Comparison of ENCODE assay signal across 8 cellular contexts in genomic region chr12:27779837-27780611, GRCh38. TPM values are rescaled to one million over a fixed set of nuclear protein-coding genes. Genes with fewer than 3 reads are reported as not detected.
DNase-seq lines count a peak whose midpoint lies in the region; ATAC-seq and TF ChIP-seq lines count a peak whose summit lies in the region.

A gene with protein sequence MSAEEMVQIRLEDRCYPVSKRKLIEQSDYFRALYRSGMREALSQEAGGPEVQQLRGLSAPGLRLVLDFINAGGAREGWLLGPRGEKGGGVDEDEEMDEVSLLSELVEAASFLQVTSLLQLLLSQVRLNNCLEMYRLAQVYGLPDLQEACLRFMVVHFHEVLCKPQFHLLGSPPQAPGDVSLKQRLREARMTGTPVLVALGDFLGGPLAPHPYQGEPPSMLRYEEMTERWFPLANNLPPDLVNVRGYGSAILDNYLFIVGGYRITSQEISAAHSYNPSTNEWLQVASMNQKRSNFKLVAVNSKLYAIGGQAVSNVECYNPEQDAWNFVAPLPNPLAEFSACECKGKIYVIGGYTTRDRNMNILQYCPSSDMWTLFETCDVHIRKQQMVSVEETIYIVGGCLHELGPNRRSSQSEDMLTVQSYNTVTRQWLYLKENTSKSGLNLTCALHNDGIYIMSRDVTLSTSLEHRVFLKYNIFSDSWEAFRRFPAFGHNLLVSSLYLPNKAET (plus strand): TSS chr12:27780233. CDS start chr12:27780331, 98 bp downstream.
Gene MANSC4, minus strand, starts transcription at chr12:27780236. Its CDS starts 8,960 bp downstream, at chr12:27771276.

- peaks cover 0 to 4% (median 0%) of the 10 kb centered on the region in 3 experiments for H3K36me3 ChIP-seq in naive thymus-derived CD4-positive, alpha-beta T cell (ENCODE audit: control insufficient read depth in 2 of 3, insufficient read depth in 3 of 3, low read length in 3 of 3)

- H3K27ac Mint-ChIP-seq in Calu3 (ENCODE audit: unreplicated experiment) = no peak within 1 kb of the TSS
- peak within 1 kb of the TSS; percentile 12 for H3K27ac Mint-ChIP-seq in activated T-cell treated with anti-CD3 and anti-CD28 coated beads, Interleukin-2, amount 50 U/mL, for 72 hours
- peak within 1 kb of the TSS; percentile 74 to 94 (median 88) for H3K27ac Mint-ChIP-seq in naive thymus-derived CD4-positive, alpha-beta T cell

- TF ChIP-seq CTCF in Calu3 (IDR thresholded peaks at IDR 0.05; ENCODE audit: unreplicated experiment) = no peak
- TF ChIP-seq CTCF in GM20000 (IDR thresholded peaks at IDR 0.05; ENCODE audit: extremely low read depth, missing control alignments) = no peak

- peak within 1 kb of the TSS; percentile 81 for H3K4me3 ChIP-seq in naive thymus-derived CD4-positive, alpha-beta T cell (ENCODE audit: low read length)

- no peaks in the 10 kb centered on the region for H3K9me3 Mint-ChIP-seq in Calu3 (ENCODE audit: low read depth, unreplicated experiment)
- no peaks in the 10 kb centered on the region for H3K9me3 Mint-ChIP-seq in activated T-cell treated with anti-CD3 and anti-CD28 coated beads, Interleukin-2, amount 50 U/mL, for 72 hours
- H3K9me3 Mint-ChIP-seq in naive thymus-derived CD4-positive, alpha-beta T cell = no peaks in the 10 kb centered on the region

- POLR2A ChIA-PET in naive thymus-derived CD4-positive, alpha-beta T cell (lab: Charles Lee) = interaction anchor here (0.8 to 3.5 kb wide), 14 partner anchors 8 to 60 kb away, joined by 3 to 17 read pairs (median 4); no protein-coding TSS in a partner anchor

- peaks cover 5 to 12% of the 10 kb centered on the region in 2 donors for H3K4me1 ChIP-seq in naive thymus-derived CD4-positive, alpha-beta T cell (ENCODE audit: control insufficient read depth in 2 of 2, insufficient read depth in 2 of 2, low read length in 2 of 2)

- DNase-seq in Calu3 (peak; percentile 67), GM20000 (ENCODE audit: low spot score) (peak; percentile 90), HPDE6-E6E7 (ENCODE audit: extremely low spot score) (peak; percentile 59), OCI-M1 (lab: John Stamatoyannopoulos, UW) (peak; percentile 76), fibroblast of gingiva (ENCODE audit: low read depth) (peak; percentile 74)
- peak; percentile 74 to 79 for DNase-seq in activated T-cell treated with anti-CD3 and anti-CD28 coated beads, Interleukin-2, amount 50 U/mL, for 72 hours
- DNase-seq in naive thymus-derived CD4-positive, alpha-beta T cell = peak; percentile 52 to 73 (median 70)
- DNase-seq in stimulated activated naive CD4-positive, alpha-beta T cell (lab: John Stamatoyannopoulos, UW) = peak; percentile 35 to 72 (median 52)

- intact Hi-C loops in Calu3 (cut with micrococcal nuclease; ENCODE audit: unreplicated experiment) = no loop called here
- intact Hi-C loops in naive thymus-derived CD4-positive, alpha-beta T cell (cut with micrococcal nuclease) = loop anchor here (1.0 to 10.0 kb wide), 12 partner anchors 20 to 1601 kb away; partner anchors contain the start of genes MRPS35 (in 2 of the 2), PPFIBP1 (in 2 of the 2), CCDC91 (in 1 of the 2) and ERGIC2 (in 1 of the 2)

- H3K27me3 Mint-ChIP-seq in Calu3 (ENCODE audit: unreplicated experiment) = no peaks in the 10 kb centered on the region
- H3K27me3 Mint-ChIP-seq in activated T-cell treated with anti-CD3 and anti-CD28 coated beads, Interleukin-2, amount 50 U/mL, for 72 hours (ENCODE audit: low read depth) = peaks cover 10% of the 10 kb centered on the region
- peaks cover 0 to 18% (median 0%) of the 10 kb centered on the region in 5 donors for H3K27me3 Mint-ChIP-seq in naive thymus-derived CD4-positive, alpha-beta T cell

- CTCF ChIA-PET in Calu3 (lab: Charles Lee) = interaction anchor here (0.6 to 1.3 kb wide), 2 partner anchors 26 to 47 kb away, joined by 3 read pairs; no protein-coding TSS in a partner anchor
- CTCF ChIA-PET in naive thymus-derived CD4-positive, alpha-beta T cell (lab: Charles Lee) = interaction anchor here (0.6 to 1.0 kb wide), 4 partner anchors 41 to 347 kb away, joined by 3 to 5 read pairs (median 4); no protein-coding TSS in a partner anchor

- peak; percentile 89 to 91 for ATAC-seq in activated T-cell treated with anti-CD3 and anti-CD28 coated beads, Interleukin-2, amount 50 U/mL, for 72 hours (replicated peaks in 1 of 2)
- peak; percentile 90 for ATAC-seq in naive thymus-derived CD4-positive, alpha-beta T cell

- peak within 1 kb of the TSS; percentile 76 for H3K27ac ChIP-seq in naive thymus-derived CD4-positive, alpha-beta T cell (ENCODE audit: low read depth, low read length)

- peaks cover 13% of the 10 kb centered on the region for H3K4me1 Mint-ChIP-seq in Calu3 (ENCODE audit: low read depth, unreplicated experiment)
- peaks cover 30% of the 10 kb centered on the region for H3K4me1 Mint-ChIP-seq in activated T-cell treated with anti-CD3 and anti-CD28 coated beads, Interleukin-2, amount 50 U/mL, for 72 hours (ENCODE audit: low read depth)
- H3K4me1 Mint-ChIP-seq in naive thymus-derived CD4-positive, alpha-beta T cell = peaks cover 18 to 43% (median 38%) of the 10 kb centered on the region in 7 donors

- H3K9me3 ChIP-seq in naive thymus-derived CD4-positive, alpha-beta T cell (ENCODE audit: control insufficient read depth in 2 of 3, low read length in 3 of 3) = no peaks in the 10 kb centered on the region

- BruUV-seq in Calu3 (replicated peaks; lab: Mats Ljungman, UMichigan) = no TSS peak

- peak within 1 kb of the TSS; percentile 73 for H3K4me3 Mint-ChIP-seq in Calu3 (ENCODE audit: low read depth, unreplicated experiment)
- peak within 1 kb of the TSS; percentile 81 to 82 for H3K4me3 Mint-ChIP-seq in activated T-cell treated with anti-CD3 and anti-CD28 coated beads, Interleukin-2, amount 50 U/mL, for 72 hours
- peak within 1 kb of the TSS; percentile 84 to 94 (median 91) for H3K4me3 Mint-ChIP-seq in naive thymus-derived CD4-positive, alpha-beta T cell

- H3K27me3 ChIP-seq in naive thymus-derived CD4-positive, alpha-beta T cell (ENCODE audit: control insufficient read depth in 2 of 2, insufficient read depth in 2 of 2, low read length in 2 of 2) = no peaks in the 10 kb centered on the region

- H3K36me3 Mint-ChIP-seq in Calu3 (ENCODE audit: insufficient read depth, unreplicated experiment) = peaks cover 17% of the 10 kb centered on the region
- H3K36me3 Mint-ChIP-seq in activated T-cell treated with anti-CD3 and anti-CD28 coated beads, Interleukin-2, amount 50 U/mL, for 72 hours (ENCODE audit: insufficient read depth in 2 of 2) = peaks cover 0 to 2% of the 10 kb centered on the region in 2 donors
- peaks cover 0 to 20% (median 5%) of the 10 kb centered on the region in 5 donors for H3K36me3 Mint-ChIP-seq in naive thymus-derived CD4-positive, alpha-beta T cell

RNA-seq across cellular contexts. Expression of the first gene that starts in this region (rescaled TPM):
- 14.7 and 18.5 TPM in 2 replicates for total RNA-seq in Calu3 (2022)
- total RNA-seq in activated T-cell treated with anti-CD3 and anti-CD28 coated beads, Interleukin-2, amount 50 U/mL, for 72 hours = 10 to 100 TPM in 1 of 2 donors, 1 to 10 TPM in 1; 9.8 to 10.7 TPM
- total RNA-seq in naive thymus-derived CD4-positive, alpha-beta T cell = 10 to 100 TPM; 16.0 to 27.0 (median 18.4) TPM
- polyA plus RNA-seq in naive thymus-derived CD4-positive, alpha-beta T cell = 10 to 100 TPM in 1 of 2 donors, 1 to 10 TPM in 1; 9.6 to 11.4 TPM

RNA-seq across cellular contexts. Expression of gene MANSC4, which starts in this region (rescaled TPM):
- not detected in 2 replicates for total RNA-seq in Calu3 (2022)
- total RNA-seq in activated T-cell treated with anti-CD3 and anti-CD28 coated beads, Interleukin-2, amount 50 U/mL, for 72 hours = not detected
- total RNA-seq in naive thymus-derived CD4-positive, alpha-beta T cell = under 1 TPM in 1 of 5 experiments, not detected in 4; 0.64 TPM
- not detected for polyA plus RNA-seq in naive thymus-derived CD4-positive, alpha-beta T cell

Comparison
In these comparisons a context has a peak if more than half of its experiments do, and no peak if none do; other contexts are left out.
1. Peak in every context shown above with its lines: DNase-seq, ATAC-seq, H3K4me3 ChIP-seq and H3K27ac ChIP-seq.